Comparison of ENCODE assay signal across 8 cellular contexts in the genomic region with DNA sequence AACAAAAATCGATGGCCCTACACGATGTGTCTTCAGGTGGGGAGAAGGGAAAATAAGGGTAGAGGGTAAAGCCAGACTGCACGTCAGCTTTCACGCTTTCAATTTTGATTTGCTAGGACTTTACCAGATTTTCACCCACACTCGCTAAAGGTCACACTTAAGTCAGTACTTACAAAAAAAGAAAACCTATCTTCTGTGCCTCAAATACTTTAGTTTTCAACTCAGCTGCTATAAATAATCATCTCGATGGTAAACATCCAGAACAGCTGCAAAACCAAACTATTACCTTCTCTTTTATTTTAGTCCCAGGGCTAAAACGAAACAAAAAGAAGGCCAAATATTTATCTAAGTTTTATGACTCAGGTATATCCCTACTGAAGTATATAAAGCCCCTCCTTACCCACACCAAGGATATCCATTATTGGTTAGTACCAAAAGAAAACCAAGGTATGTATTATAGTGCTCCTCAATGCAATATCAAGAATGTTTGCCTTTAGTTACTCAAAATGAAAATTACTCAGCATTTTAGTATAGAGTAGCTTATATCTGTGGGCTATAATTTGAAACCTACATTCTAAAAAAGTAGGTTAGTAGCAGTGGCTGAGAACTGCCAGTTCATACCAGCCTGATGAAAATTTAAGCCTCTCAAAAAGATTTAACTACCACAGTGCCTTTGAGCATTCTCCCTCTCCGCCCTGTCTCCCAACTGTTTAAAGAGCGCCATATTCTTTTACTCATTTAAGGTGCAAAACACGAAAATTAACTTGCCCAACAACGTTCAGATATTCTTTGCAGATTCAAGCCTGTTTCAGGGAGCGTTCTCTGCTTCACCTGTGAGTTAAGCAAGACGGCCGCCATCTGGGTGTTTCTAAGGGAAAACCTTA. TPM values are rescaled to one million over a fixed set of nuclear protein-coding genes. Genes with fewer than 3 reads are reported as not detected.
A peak's percentile ranks its signal among the peaks of the same experiment; 100 is the strongest.
DNase-seq lines count a peak whose midpoint lies in the region; ATAC-seq, FAIRE-seq and TF ChIP-seq lines count a peak whose summit lies in the region.

No MANE protein-coding gene starts in this region.

- no peak for FAIRE-seq in urothelium cell line (lab: Jason Lieb, UNC)

- H3K27me3 ChIP-seq in GM23338 (ENCODE audit: insufficient read depth) (no peaks in the 10 kb centered on the region), OCI-LY3 (ENCODE audit: low read depth, low read length) (no peaks in the 10 kb centered on the region; the same call in 1 of the 2 replicates), esophagus (ENCODE audit: control insufficient read depth in 1 of 2, insufficient read depth in 2 of 2, low read length in 2 of 2) (no peaks in the 10 kb centered on the region), trophoblast cell (ENCODE audit: insufficient read depth, low read length) (no peaks in the 10 kb centered on the region)

- H3K4me3 ChIP-seq in GM23338 (peak overlapping the region; percentile 72), OCI-LY3 (ENCODE audit: low read length) (peak overlapping the region; percentile 100), esophagus (ENCODE audit: low read depth in 1 of 2, low read length in 2 of 2) (peak overlapping the region; percentile 95 to 98), trophoblast cell (ENCODE audit: low read depth, low read length) (peak overlapping the region; percentile 97)

- H3K4me1 Mint-ChIP-seq in GM23338: peaks cover 56% of the 10 kb centered on the region

- no peaks in the 10 kb centered on the region for H3K9me3 Mint-ChIP-seq in GM23338

- WGBS in esophagus, 2 donors: 19% methylated on average over 14 of the region's 14 CpGs
- no CpG with 5 or more reads among the region's 14 CpGs for WGBS in trophoblast cell (ENCODE audit: extremely low coverage, insufficient coverage, insufficient read length)

- H3K9me3 ChIP-seq in OCI-LY3 (ENCODE audit: insufficient read depth, low read length): no peaks in the 10 kb centered on the region
- no peaks in the 10 kb centered on the region for H3K9me3 ChIP-seq in esophagus (ENCODE audit: control insufficient read depth in 2 of 2, insufficient read depth in 1 of 2, low read depth in 1 of 2, low read length in 1 of 2)
- no peaks in the 10 kb centered on the region for H3K9me3 ChIP-seq in trophoblast cell (ENCODE audit: insufficient read depth, low read depth, low read length)

- peak overlapping the region; percentile 96 for H3K4me3 Mint-ChIP-seq in GM23338

- no peak overlapping the region for H2BK5ac ChIP-seq in trophoblast cell (ENCODE audit: low read depth, low read length, poor library complexity)

- H3K27me3 Mint-ChIP-seq in GM23338 (ENCODE audit: insufficient read depth, low read depth, poor library complexity): peaks cover 9% of the 10 kb centered on the region

- H2BK12ac ChIP-seq in trophoblast cell (ENCODE audit: low read length): no peak overlapping the region

- H3K9ac ChIP-seq in OCI-LY3 (ENCODE audit: low read length) (peak overlapping the region; percentile 100), trophoblast cell (ENCODE audit: low read length) (peak overlapping the region; percentile 5)

- in situ Hi-C loops in GM13977 (cut with MboI; ENCODE audit: low pct_unique_long_range_greater_than_20kb, low sequenced_read_pairs, unreplicated experiment) (no loop called here), ACHN (cut with HindIII; ENCODE audit: low pct_ligation_motif_present, low pct_unique_long_range_greater_than_20kb, low sequenced_read_pairs) (no loop called here)

- no peak overlapping the region for H3K23ac ChIP-seq in trophoblast cell (ENCODE audit: low read length)

- H2BK120ac ChIP-seq in trophoblast cell (ENCODE audit: insufficient read depth, low read length, poor library complexity): no peak overlapping the region

- H4K91ac ChIP-seq in trophoblast cell (ENCODE audit: low read depth, low read length): no peak overlapping the region

- DNase-seq in GM13977 (ENCODE audit: low spot score): peak; percentile 59
- DNase-seq in GM23338 (ENCODE audit: low spot score): no peak
- no peak for DNase-seq in trophoblast cell
- DNase-seq in urothelium cell line (ENCODE audit: low spot score): no peak
- DNase-seq in ACHN: no peak
- no peak for DNase-seq in C1 segment of cervical spinal cord (lab: John Stamatoyannopoulos, UW)

- H4K20me1 ChIP-seq in GM23338 (replicated peaks; ENCODE audit: insufficient read depth) (peaks cover 48% of the 10 kb centered on the region), OCI-LY3 (ENCODE audit: insufficient read depth, low read length) (peaks cover 60% of the 10 kb centered on the region)

- H3F3A ChIP-seq in GM23338 (replicated peaks; ENCODE audit: low read depth): no peaks in the 10 kb centered on the region

- H3K27ac Mint-ChIP-seq in GM23338: peak overlapping the region; percentile 100

- H4K12ac ChIP-seq in trophoblast cell (ENCODE audit: low read depth, low read length): peak overlapping the region; percentile 60

- no peak overlapping the region for H4K8ac ChIP-seq in trophoblast cell (ENCODE audit: low read depth, low read length)

- H2AK5ac ChIP-seq in trophoblast cell (ENCODE audit: low read length): no peak overlapping the region

- H3K79me2 ChIP-seq in GM23338 (replicated peaks; ENCODE audit: insufficient read depth): peaks cover 60% of the 10 kb centered on the region
- H3K79me2 ChIP-seq in OCI-LY3 (ENCODE audit: low read length): peaks cover 65% of the 10 kb centered on the region
- peaks cover 28% of the 10 kb centered on the region for H3K79me2 ChIP-seq in trophoblast cell (ENCODE audit: control insufficient read depth, insufficient read depth, low read length, poor library complexity)

- H3K4ac ChIP-seq in trophoblast cell (ENCODE audit: low read depth, low read length): peak overlapping the region; percentile 100

- H3K4me2 ChIP-seq in GM23338 (peak overlapping the region; percentile 81), OCI-LY3 (ENCODE audit: low read length) (peak overlapping the region; percentile 81), trophoblast cell (ENCODE audit: low read length) (peak overlapping the region; percentile 62)

- H3K4me1 ChIP-seq in GM23338 (ENCODE audit: insufficient read depth): peaks cover 49% of the 10 kb centered on the region
- peaks cover 39% of the 10 kb centered on the region for H3K4me1 ChIP-seq in OCI-LY3 (ENCODE audit: low read length)
- H3K4me1 ChIP-seq in esophagus (ENCODE audit: control insufficient read depth in 2 of 2, insufficient read depth in 2 of 2, low read length in 1 of 2): peaks cover 0 to 3% of the 10 kb centered on the region in 2 donors
- H3K4me1 ChIP-seq in trophoblast cell (ENCODE audit: control insufficient read depth in 1 of 2, insufficient read depth in 2 of 2, low read length in 2 of 2): peaks cover 0 to 4% of the 10 kb centered on the region in 2 experiments

- H3K36me3 Mint-ChIP-seq in GM23338 (ENCODE audit: low read depth): peaks cover 26% of the 10 kb centered on the region

- H3K9me2 ChIP-seq in GM23338 (ENCODE audit: insufficient read depth): no peaks in the 10 kb centered on the region

- no peak overlapping the region for H3K18ac ChIP-seq in trophoblast cell (ENCODE audit: low read length)

- TF ChIP-seq CTCF in GM13977 (IDR thresholded peaks at IDR 0.05; ENCODE audit: extremely low read depth, insufficient read depth, missing control alignments) (no peak), GM23338 (conservative IDR thresholded peaks at IDR 0.05; ENCODE audit: low read depth in 2 of 2) (no peak), OCI-LY3 (IDR thresholded peaks at IDR 0.05; ENCODE audit: low read depth, low read length) (no peak)

- 0 out of 2 replicates have a peak, but pooled peaks cover 4% of the 10 kb centered on the region for H3K36me3 ChIP-seq in GM23338 (ENCODE audit: insufficient read depth)
- H3K36me3 ChIP-seq in OCI-LY3 (replicated peaks; ENCODE audit: low read depth, low read length): peaks cover 15% of the 10 kb centered on the region
- H3K36me3 ChIP-seq in esophagus (ENCODE audit: control insufficient read depth in 2 of 2, insufficient read depth in 2 of 2, low read length in 1 of 2): no peaks in the 10 kb centered on the region
- H3K36me3 ChIP-seq in trophoblast cell (ENCODE audit: control insufficient read depth in 1 of 2, insufficient read depth in 2 of 2, low read length in 2 of 2): no peaks in the 10 kb centered on the region

- ATAC-seq in GM23338: no peak

- H3K27ac ChIP-seq in GM23338 (ENCODE audit: low read depth) (peak overlapping the region; percentile 94), OCI-LY3 (ENCODE audit: low read length) (peak overlapping the region; percentile 97), esophagus (ENCODE audit: low read depth in 2 of 2, low read length in 1 of 2) (peak overlapping the region; percentile 99 to 100), trophoblast cell (ENCODE audit: low read depth, low read length) (peak overlapping the region; percentile 54)

- no peak overlapping the region for H3K14ac ChIP-seq in trophoblast cell (ENCODE audit: low read length)

- H2AFZ ChIP-seq in GM23338 (no peak overlapping the region), OCI-LY3 (ENCODE audit: low read depth, low read length) (no peak overlapping the region), trophoblast cell (ENCODE audit: insufficient read depth, low read length, poor library complexity) (no peak overlapping the region)

- peaks cover 8% of the 10 kb centered on the region for H3K79me1 ChIP-seq in trophoblast cell (ENCODE audit: low read length)

TF ChIP-seq in GM23338, 12 proteins besides CTCF, POLR2A, EP300 and RAD21:
- TF ChIP-seq EZH2phosphoT487 (IDR thresholded peaks at IDR 0.05; ENCODE audit: unreplicated experiment): no peak
- no peak for TF ChIP-seq ZNF331 (CRISPR knock-in tag; IDR thresholded peaks at IDR 0.05; ENCODE audit: low read depth)
- TF ChIP-seq STAT1 (IDR thresholded peaks at IDR 0.05; ENCODE audit: unreplicated experiment): no peak
- no peak for TF ChIP-seq POLR2AphosphoS5 (IDR thresholded peaks at IDR 0.05; ENCODE audit: low read depth)
- no peak for TF ChIP-seq CREB1 (CRISPR knock-in tag; IDR thresholded peaks at IDR 0.05; ENCODE audit: low read depth)
- no peak for TF ChIP-seq ZNF114 (CRISPR knock-in tag; IDR thresholded peaks at IDR 0.05)

RNA-seq across cellular contexts. Expression of gene CSDE1, which starts 1.5 kb away (rescaled TPM):
- total RNA-seq in GM23338 (2014; rRNA removed; shearing (Covaris generic)): 1,054 and 1,579 TPM in 2 replicates
- polyA plus RNA-seq in GM23338 (2016; fragmentation: Nextera tagmentation; extraction: Ambion mirVana) (210 and 214 TPM in 2 replicates), esophagus (100 to 1,000 TPM in 1 of 2 donors, 10 to 100 TPM in 1; 77.0 to 146 TPM)
- 405 and 420 TPM in 2 replicates for polyA plus RNA-seq in trophoblast cell (2013)

RNA-seq across cellular contexts. Expression of gene SIKE1, which starts 24.2 kb away (rescaled TPM):
- total RNA-seq in GM23338 (2014; rRNA removed; shearing (Covaris generic)): 74.0 and 90.4 TPM in 2 replicates
- polyA plus RNA-seq in GM23338 (2016; fragmentation: Nextera tagmentation; extraction: Ambion mirVana) (79.6 and 96.3 TPM in 2 replicates), esophagus (10 to 100 TPM; 13.6 to 16.4 TPM)
- 46.4 and 46.9 TPM in 2 replicates for polyA plus RNA-seq in trophoblast cell (2013)

RNA-seq across cellular contexts. Expression of gene NRAS, which starts 39.7 kb away (rescaled TPM):
- 83.2 and 84.7 TPM in 2 replicates for total RNA-seq in GM23338 (2014; rRNA removed; shearing (Covaris generic))
- polyA plus RNA-seq in GM23338 (2016; fragmentation: Nextera tagmentation; extraction: Ambion mirVana): 18.4 and 22.3 TPM in 2 replicates
- 10 to 100 TPM; 12.7 to 12.8 TPM for polyA plus RNA-seq in esophagus
- 71.3 and 73.2 TPM in 2 replicates for polyA plus RNA-seq in trophoblast cell (2013)
